23 cellular contexts compared by ENCODE assay signal in genomic region chr14:30528119-30528518, GRCh38.
"Had no signal": no experiment of that assay in that cellular context is flagged by ENCODE, and none has a peak within 500 bp of the region (broad histone marks: within the 10 kb centered on the region; RNA-seq: fewer than 3 reads in every experiment).

No MANE protein-coding gene starts in this region.

- H3K36me3 Mint-ChIP-seq: activated naive CD4-positive, alpha-beta T cell treated with anti-CD3 and anti-CD28 coated beads, Interleukin-2, amount 50 U/mL, for 24 hours; mesothelial cell of epicardium; naive thymus-derived CD8-positive, alpha-beta T cell; neural progenitor cell had no signal

- ATAC-seq: body of pancreas; left ventricle myocardium superior; naive thymus-derived CD8-positive, alpha-beta T cell had no signal

- H3K4me1 Mint-ChIP-seq: activated naive CD4-positive, alpha-beta T cell treated with anti-CD3 and anti-CD28 coated beads, Interleukin-2, amount 50 U/mL, for 24 hours; mesothelial cell of epicardium; naive thymus-derived CD8-positive, alpha-beta T cell had no signal

- H3K36me3 ChIP-seq: cardiac muscle cell, neural progenitor cell, sigmoid colon, thoracic aorta, upper lobe of left lung, WERI-Rb-1 had no signal

- H3K4me3 Mint-ChIP-seq: activated naive CD4-positive, alpha-beta T cell treated with anti-CD3 and anti-CD28 coated beads, Interleukin-2, amount 50 U/mL, for 24 hours; endodermal cell; mesothelial cell of epicardium; naive thymus-derived CD8-positive, alpha-beta T cell; neural progenitor cell had no signal

- H3K27ac Mint-ChIP-seq: activated naive CD4-positive, alpha-beta T cell treated with anti-CD3 and anti-CD28 coated beads, Interleukin-2, amount 50 U/mL, for 24 hours; endodermal cell; mesothelial cell of epicardium; naive thymus-derived CD8-positive, alpha-beta T cell; neural progenitor cell had no signal

- H3K27ac ChIP-seq: body of pancreas, cardiac muscle cell, epithelial cell of prostate, neural progenitor cell, sigmoid colon, thoracic aorta, upper lobe of left lung, WERI-Rb-1 had no signal

- H3K9me3 Mint-ChIP-seq: activated naive CD4-positive, alpha-beta T cell treated with anti-CD3 and anti-CD28 coated beads, Interleukin-2, amount 50 U/mL, for 24 hours; mesothelial cell of epicardium; naive thymus-derived CD8-positive, alpha-beta T cell; neural progenitor cell had no signal

- H3K27me3 Mint-ChIP-seq: activated naive CD4-positive, alpha-beta T cell treated with anti-CD3 and anti-CD28 coated beads, Interleukin-2, amount 50 U/mL, for 24 hours; naive thymus-derived CD8-positive, alpha-beta T cell had no signal

- H2AFZ ChIP-seq: neural progenitor cell had no signal

- DNase-seq: activated CD4-positive, alpha-beta T cell treated with anti-CD3 and anti-CD28 coated beads for 1 hour; activated CD4-positive, alpha-beta T cell treated with anti-CD3 and anti-CD28 coated beads, Interleukin-2, amount 50 U/mL, for 1 hour; activated gamma-delta T cell treated with Interleukin-2 at 50 U/mL for 16 hours; activated T-cell treated with anti-CD3 and anti-CD28 coated beads, Interleukin-2, amount 50 U/mL, for 1 hour; anterior cingulate cortex; body of pancreas; cortex of kidney; endodermal cell; left ventricle myocardium superior; mammary epithelial cell; naive thymus-derived CD8-positive, alpha-beta T cell; sigmoid colon; stimulated activated CD4-positive, alpha-beta T cell treated with anti-CD3 and anti-CD28 coated beads, Interleukin-15, amount 100 ng/mL, for 24 hours; stimulated activated naive CD4-positive, alpha-beta T cell; upper lobe of left lung; WERI-Rb-1 had no signal

- H3K27me3 ChIP-seq: body of pancreas, cardiac muscle cell, neural progenitor cell, sigmoid colon, upper lobe of left lung had no signal

- H3K9me3 ChIP-seq: body of pancreas, sigmoid colon, thoracic aorta, upper lobe of left lung had no signal

- H3K4me1 ChIP-seq: body of pancreas, neural progenitor cell, sigmoid colon, upper lobe of left lung had no signal

- H3K4me3 ChIP-seq: body of pancreas, cardiac muscle cell, neural progenitor cell, sigmoid colon, smooth muscle cell, thoracic aorta, upper lobe of left lung had no signal

- H3K9ac ChIP-seq: neural progenitor cell had no signal

- H3K4me2 ChIP-seq: neural progenitor cell, smooth muscle cell had no signal
